In genomic region chr1:2184531-2184930, GRCh38 we compare ENCODE assay signal across 24 cellular contexts. TPM values are rescaled to one million over a fixed set of nuclear protein-coding genes. Genes with fewer than 3 reads are reported as not detected.
DNase-seq lines count a peak whose midpoint lies in the region; ATAC-seq, FAIRE-seq and TF ChIP-seq lines count a peak whose summit lies in the region.
"Had no signal": no experiment of that assay in that cellular context is flagged by ENCODE, and none has a peak within 500 bp of the region (broad histone marks: within the 10 kb centered on the region; RNA-seq: fewer than 3 reads in every experiment).

No MANE protein-coding gene starts in this region.

- no peak overlapping the region for H2AFZ ChIP-seq in H1 (ENCODE audit: low read length)
- no peak overlapping the region for H2AFZ ChIP-seq in neural progenitor cell (replicated peaks)

- H3K4ac ChIP-seq in H1 (replicated peaks; ENCODE audit: insufficient read length, low read depth, low read length), result no peak overlapping the region

- H3K27ac Mint-ChIP-seq in neural progenitor cell (peak overlapping the region; percentile 32), type B pancreatic cell (no peak overlapping the region)
- H3K27ac Mint-ChIP-seq: CD4-positive, alpha-beta T cell; CD8-positive, alpha-beta T cell had no signal

- in situ Hi-C loops in Panc1 (cut with HindIII; ENCODE audit: low pct_unique_long_range_greater_than_20kb, low sequenced_read_pairs), result no loop called here

- TF ChIP-seq RAD21 in H1 (IDR thresholded peaks at IDR 0.05 in 1 of 2, conservative IDR thresholded peaks at IDR 0.05 in 1 of 2; ENCODE audit: low read depth in 2 of 2, low read length in 2 of 2), result no peak

- H3K27ac ChIP-seq in A673 (ENCODE audit: low read depth, low read length, poor library complexity, severe bottlenecking) (no peak overlapping the region), Panc1 (ENCODE audit: low read length) (no peak overlapping the region), H1 (ENCODE audit: low read depth, low read length) (no peak overlapping the region), neural progenitor cell (no peak overlapping the region)
- H3K27ac ChIP-seq: 22Rv1, A549, BLaER1 had no signal

- no peak overlapping the region for H3K4me3 Mint-ChIP-seq in neural progenitor cell
- H3K4me3 Mint-ChIP-seq in type B pancreatic cell, result no peak overlapping the region
- H3K4me3 Mint-ChIP-seq: CD14-positive monocyte; CD4-positive, alpha-beta T cell; CD8-positive, alpha-beta T cell had no signal

- peaks cover 0 to 10% of the 10 kb centered on the region in 2 experiments for H4K20me1 ChIP-seq in H1 (replicated peaks in 1 of 2; ENCODE audit: control insufficient read depth in 1 of 2, insufficient read depth in 2 of 2, low read length in 2 of 2)
- no peaks in the 10 kb centered on the region for H4K20me1 ChIP-seq in neural progenitor cell (ENCODE audit: low read depth)

- TSS peak; percentile 24 for BruUV-seq in A673 (replicated peaks; lab: Mats Ljungman, UMichigan)
- TSS peak; percentile 53 for BruUV-seq in Panc1 (replicated peaks; lab: Mats Ljungman, UMichigan)

- H3K27me3 Mint-ChIP-seq in neural progenitor cell (ENCODE audit: insufficient read depth, low read depth), result peaks cover 8% of the 10 kb centered on the region
- H3K27me3 Mint-ChIP-seq in type B pancreatic cell, result no peaks in the 10 kb centered on the region
- H3K27me3 Mint-ChIP-seq: CD4-positive, alpha-beta T cell had no signal

- peaks cover 2% of the 10 kb centered on the region; the same call in 1 of the 2 replicates for H3K23me2 ChIP-seq in H1 (ENCODE audit: low read depth, low read length)

- H3K4me3 ChIP-seq in A673 (ENCODE audit: low read depth, low read length, poor library complexity, severe bottlenecking), result no peak overlapping the region
- no peak overlapping the region for H3K4me3 ChIP-seq in Panc1 (ENCODE audit: low read depth in 2 of 2, low read length in 2 of 2)
- no peak overlapping the region for H3K4me3 ChIP-seq in H1 (ENCODE audit: extremely low read depth in 1 of 4, insufficient read depth in 2 of 4, low read depth in 3 of 4, low read length in 4 of 4)
- no peak overlapping the region for H3K4me3 ChIP-seq in neural progenitor cell
- H3K4me3 ChIP-seq: A549, BLaER1 had no signal

- no peak overlapping the region for H3K14ac ChIP-seq in H1 (ENCODE audit: insufficient read length)

- H3K9ac ChIP-seq in H1 (replicated peaks in 1 of 4; ENCODE audit: extremely low read depth in 1 of 4, low read depth in 3 of 4, low read length in 3 of 4), result no peak overlapping the region
- H3K9ac ChIP-seq in neural progenitor cell, result no peak overlapping the region
- H3K9ac ChIP-seq: BLaER1 had no signal

- no peaks in the 10 kb centered on the region for H3K9me3 Mint-ChIP-seq in neural progenitor cell
- H3K9me3 Mint-ChIP-seq in type B pancreatic cell, result no peaks in the 10 kb centered on the region
- H3K9me3 Mint-ChIP-seq: CD4-positive, alpha-beta T cell; CD8-positive, alpha-beta T cell had no signal

- H2BK5ac ChIP-seq in H1 (ENCODE audit: low read depth, low read length), result no peak overlapping the region

- H3K4me1 ChIP-seq in A673 (ENCODE audit: insufficient read depth, low read length, poor library complexity, severe bottlenecking), result peaks cover 6% of the 10 kb centered on the region
- no peaks in the 10 kb centered on the region; the same call in 1 of the 2 replicates for H3K4me1 ChIP-seq in Panc1 (ENCODE audit: control insufficient read depth, insufficient read depth, low read length)
- H3K4me1 ChIP-seq in H1 (replicated peaks in 1 of 4; ENCODE audit: control insufficient read depth in 3 of 4, insufficient read depth in 4 of 4, low read length in 3 of 4), result peaks cover 0 to 2% (median under 1%) of the 10 kb centered on the region in 4 experiments; a peak in 3 of 7 replicates
- H3K4me1 ChIP-seq in neural progenitor cell, result no peaks in the 10 kb centered on the region
- H3K4me1 ChIP-seq: A549, BE2C, Caco-2 had no signal

- no peak overlapping the region for H2BK12ac ChIP-seq in H1 (ENCODE audit: low read depth, low read length)

- H3K18ac ChIP-seq in H1 (ENCODE audit: extremely low read depth, low read length), result no peak overlapping the region

- H3K4me2 ChIP-seq in H1 (ENCODE audit: insufficient read depth in 1 of 2, low read depth in 2 of 2, low read length in 2 of 2) (no peak overlapping the region), neural progenitor cell (no peak overlapping the region)
- H3K4me2 ChIP-seq: A549, BLaER1 had no signal

- WGBS in H1 (ENCODE audit: extremely low coverage in 1 of 2, insufficient coverage in 1 of 2, insufficient read length in 1 of 2, insufficient replicate concordance in 2 of 2, low coverage in 1 of 2, low lambda C conversion rate in 2 of 2, missing lambda C conversion rate in 1 of 2), 2 experiments, result 94% methylated on average over 15 of the region's 18 CpGs; no CpG with 5 or more reads in 1 of the 2 experiments

- H4K5ac ChIP-seq in H1 (ENCODE audit: insufficient read length, low read depth, low read length), result no peak overlapping the region

- TF ChIP-seq EP300 in H1 (IDR thresholded peaks at IDR 0.05; ENCODE audit: borderline replicate concordance in 1 of 2, low read depth in 2 of 2, low read length in 2 of 2), result no peak

- CTCF ChIA-PET in A673 (lab: Charles Lee), result interaction anchor here (1.1 kb wide), 1 partner anchor 10 kb away, joined by 3 read pairs; no protein-coding TSS in a partner anchor
- CTCF ChIA-PET in Panc1 (lab: Charles Lee), result no interaction called here
- CTCF ChIA-PET in H1 (lab: Charles Lee; ENCODE audit: partially characterized antibody), result interaction anchor here (1.0 to 2.2 kb wide), 3 partner anchors 10 to 197 kb away, joined by 3 to 11 read pairs (median 6); no protein-coding TSS in a partner anchor

- H3F3A ChIP-seq in neural progenitor cell (ENCODE audit: low read depth), result peaks cover 6% of the 10 kb centered on the region

- H3K79me2 ChIP-seq in H1 (ENCODE audit: control insufficient read depth in 1 of 2, insufficient read depth in 2 of 2, low read length in 2 of 2), result no peaks in the 10 kb centered on the region
- H3K79me2 ChIP-seq in neural progenitor cell (ENCODE audit: low read depth), result no peaks in the 10 kb centered on the region

- H4K91ac ChIP-seq in H1 (replicated peaks; ENCODE audit: insufficient read length, low read length), result no peak overlapping the region

- H4K8ac ChIP-seq in H1 (ENCODE audit: extremely low read depth, insufficient read depth, low read length), result peak overlapping the region; percentile 51; the same call in 1 of the 2 replicates

- H3K36me3 ChIP-seq in A673 (ENCODE audit: insufficient read depth, low read length, poor library complexity, severe bottlenecking) (peaks cover 4% of the 10 kb centered on the region), Panc1 (ENCODE audit: control insufficient read depth, insufficient read depth, low read length) (no peaks in the 10 kb centered on the region), H1 (ENCODE audit: control insufficient read depth in 2 of 4, insufficient read depth in 4 of 4, low read length in 3 of 4) (peaks cover 0 to 11% (median 9%) of the 10 kb centered on the region in 4 experiments; a peak in 5 of 8 replicates), neural progenitor cell (no peaks in the 10 kb centered on the region)
- H3K36me3 ChIP-seq: BE2C had no signal

- no peak overlapping the region for H2BK120ac ChIP-seq in H1 (replicated peaks; ENCODE audit: low read depth, low read length)

- H3K4me1 Mint-ChIP-seq in neural progenitor cell, result peaks cover 10% of the 10 kb centered on the region
- peaks cover 2% of the 10 kb centered on the region for H3K4me1 Mint-ChIP-seq in type B pancreatic cell (ENCODE audit: unreplicated experiment)

- ATAC-seq in Panc1, result no peak
- ATAC-seq in HG02970 (IDR thresholded peaks at IDR 0.05; ENCODE audit: low FRiP score, unreplicated experiment), result no peak
- ATAC-seq in HG02840 (IDR thresholded peaks at IDR 0.05; ENCODE audit: low FRiP score, unreplicated experiment), result no peak
- ATAC-seq: A549; CD8-positive, alpha-beta T cell had no signal

- H2BK20ac ChIP-seq in H1 (ENCODE audit: low read length), result no peak overlapping the region

- no peaks in the 10 kb centered on the region for H3K79me1 ChIP-seq in H1 (ENCODE audit: low read depth, low read length)

- no peak for DNase-seq in A673 (ENCODE audit: low spot score)
- DNase-seq in Panc1 (ENCODE audit: low read depth, low spot score), result no peak
- DNase-seq in H1 (ENCODE audit: low read depth in 1 of 2, low spot score in 2 of 2), result no peak
- no peak for DNase-seq in neural progenitor cell (ENCODE audit: low spot score)
- no peak for DNase-seq in type B pancreatic cell (ENCODE audit: extremely low spot score, unreplicated experiment)
- DNase-seq in stimulated activated CD8-positive, alpha-beta memory T cell treated with anti-CD3 and anti-CD28 coated beads, Interleukin-4, amount 100 ng/mL, for 48 hours, result no peak
- DNase-seq: ACHN; BE2C; Caco-2; Calu3; CD4-positive, alpha-beta T cell; CD8-positive, alpha-beta T cell; DMS79 treated with DMSO at 0.1 percent for 48 hours; GF-D8 had no signal

- no peaks in the 10 kb centered on the region for H3K27me3 ChIP-seq in A673 (replicated peaks; ENCODE audit: insufficient read depth, low read depth, low read length, poor library complexity)
- H3K27me3 ChIP-seq in Panc1 (ENCODE audit: control insufficient read depth, insufficient read depth, low read length), result no peaks in the 10 kb centered on the region
- no peaks in the 10 kb centered on the region for H3K27me3 ChIP-seq in H1 (replicated peaks in 1 of 4; ENCODE audit: control insufficient read depth in 3 of 4, extremely low read depth in 1 of 4, insufficient read depth in 3 of 4, low read length in 3 of 4)
- no peaks in the 10 kb centered on the region for H3K27me3 ChIP-seq in neural progenitor cell
- H3K27me3 ChIP-seq: BE2C, BLaER1 had no signal

- FAIRE-seq in H1 (lab: Jason Lieb, UNC), result no peak
- FAIRE-seq: A549, D721Med, G401.6, GM12891, GM19239 had no signal

- no peak for TF ChIP-seq CTCF in A673 (conservative IDR thresholded peaks at IDR 0.05; ENCODE audit: low read depth, low read length)
- no peak for TF ChIP-seq CTCF in Panc1 (IDR thresholded peaks at IDR 0.05)
- TF ChIP-seq CTCF in H1 (IDR thresholded peaks at IDR 0.05; ENCODE audit: control extremely low read depth in 1 of 3, insufficient read depth in 1 of 3, low read depth in 1 of 3, low read length in 3 of 3), result no peak
- no peak for TF ChIP-seq CTCF in neural progenitor cell (IDR thresholded peaks at IDR 0.05)
- TF ChIP-seq CTCF in type B pancreatic cell (conservative IDR thresholded peaks at IDR 0.05), result no peak

- no peak overlapping the region for H3K56ac ChIP-seq in H1 (replicated peaks; ENCODE audit: insufficient read length, low read depth, low read length)

- no peak for TF ChIP-seq POLR2A in H1 (IDR thresholded peaks at IDR 0.05; ENCODE audit: control extremely low read depth in 1 of 2, low read depth in 2 of 2, low read length in 2 of 2)

- H2BK15ac ChIP-seq in H1 (ENCODE audit: low read length), result no peak overlapping the region

- H3K36me3 Mint-ChIP-seq in neural progenitor cell (peaks cover 10% of the 10 kb centered on the region), type B pancreatic cell (peaks cover 6% of the 10 kb centered on the region)

- POLR2A ChIA-PET in A673 (lab: Charles Lee; ENCODE audit: low non-redundant PET), result no interaction called here
- POLR2A ChIA-PET in Panc1 (lab: Charles Lee), result no interaction called here
- POLR2A ChIA-PET in H1 (lab: Charles Lee; ENCODE audit: partially characterized antibody), result no interaction called here

- H2AK5ac ChIP-seq in H1 (ENCODE audit: low read depth, low read length), result no peak overlapping the region

- no peaks in the 10 kb centered on the region for H3K9me3 ChIP-seq in A673 (ENCODE audit: low read depth, low read length, poor library complexity, severe bottlenecking)
- no peaks in the 10 kb centered on the region for H3K9me3 ChIP-seq in Panc1 (ENCODE audit: control insufficient read depth, insufficient read depth, low read depth, low read length)
- H3K9me3 ChIP-seq in H1 (ENCODE audit: insufficient read depth in 2 of 2, low read depth in 1 of 2, low read length in 1 of 2), result no peaks in the 10 kb centered on the region
- H3K9me3 ChIP-seq in neural progenitor cell (ENCODE audit: low read depth), result no peaks in the 10 kb centered on the region
- H3K9me3 ChIP-seq: A549, BE2C, BLaER1, Caco-2 had no signal

- intact Hi-C loops in A673 (cut with micrococcal nuclease; ENCODE audit: unreplicated experiment) (no loop called here), Panc1 (cut with micrococcal nuclease; ENCODE audit: unreplicated experiment) (no loop called here)

- no peak overlapping the region for H3K23ac ChIP-seq in H1 (ENCODE audit: insufficient read length)

RNA-seq across cellular contexts. Expression of gene FAAP20, which starts 10.0 kb away (rescaled TPM):
- total RNA-seq in A673 (2021), result 114 and 119 TPM in 2 replicates
- 177 TPM for total RNA-seq in Panc1 (2021; ENCODE audit: unreplicated experiment)
- polyA plus RNA-seq in Panc1 (2012; ENCODE audit: insufficient read length), result 197 TPM
- 99.8 and 103 TPM in 2 replicates for total RNA-seq in H1 (2021; fragmentation: NEBNext Ultra II Directional; extraction: Animal tissue kit (Norgen Biotek cat#: 25700))
- polyA plus RNA-seq in H1 (2011; rRNA removed), result 58.4 and 106 TPM in 2 replicates
- polyA plus RNA-seq in H1 (2011; cell fraction: cytosol; rRNA removed), result 49.4 TPM
- 69.8 TPM for polyA plus RNA-seq in H1 (2011; cell fraction: nucleus; rRNA removed)
- 51.1 to 69.6 TPM (median 60.7 TPM) in 4 replicates for polyA plus RNA-seq in H1 (2012, experiment 1 of 2)
- polyA plus RNA-seq in H1 (2012, experiment 2 of 2), result 65.5 TPM
- polyA plus RNA-seq in H1 (2013, experiment 1 of 2), result 95.7 TPM
- 90.2 TPM for polyA plus RNA-seq in H1 (2013, experiment 2 of 2)
- polyA minus RNA-seq in H1 (2011; rRNA and poly(A)+ RNA removed), result 5.5 and 6.4 TPM in 2 replicates
- polyA minus RNA-seq in H1 (2011; cell fraction: cytosol; rRNA and poly(A)+ RNA removed), result 32.8 TPM
- polyA minus RNA-seq in H1 (2011; cell fraction: nucleus; rRNA and poly(A)+ RNA removed), result 18.1 TPM
- 11.3 and 68.2 TPM in 2 replicates for total RNA-seq in neural progenitor cell (ENCODE audit: low replicate concordance)
- 45.8 and 73.8 TPM in 2 replicates for total RNA-seq in type B pancreatic cell (ENCODE audit: low replicate concordance)

RNA-seq across cellular contexts. Expression of gene SKI, which starts 43.6 kb away (rescaled TPM):
- 84.9 and 88.1 TPM in 2 replicates for total RNA-seq in A673 (2021)
- total RNA-seq in Panc1 (2021; ENCODE audit: unreplicated experiment), result 63.2 TPM
- polyA plus RNA-seq in Panc1 (2012; ENCODE audit: insufficient read length), result 35.0 TPM
- 80.2 and 87.6 TPM in 2 replicates for total RNA-seq in H1 (2021; fragmentation: NEBNext Ultra II Directional; extraction: Animal tissue kit (Norgen Biotek cat#: 25700))
- polyA plus RNA-seq in H1 (2011; rRNA removed), result 8.3 and 14.5 TPM in 2 replicates
- polyA plus RNA-seq in H1 (2011; cell fraction: cytosol; rRNA removed), result 8.6 TPM
- polyA plus RNA-seq in H1 (2011; cell fraction: nucleus; rRNA removed), result 19.2 TPM
- polyA plus RNA-seq in H1 (2012, experiment 1 of 2), result 24.8 to 35.9 TPM (median 32.3 TPM) in 4 replicates
- polyA plus RNA-seq in H1 (2012, experiment 2 of 2), result 36.5 TPM
- 40.2 TPM for polyA plus RNA-seq in H1 (2013, experiment 1 of 2)
- polyA plus RNA-seq in H1 (2013, experiment 2 of 2), result 39.7 TPM
- 6.3 and 7.3 TPM in 2 replicates for polyA minus RNA-seq in H1 (2011; rRNA and poly(A)+ RNA removed)
- 30.0 TPM for polyA minus RNA-seq in H1 (2011; cell fraction: cytosol; rRNA and poly(A)+ RNA removed)
- 27.1 TPM for polyA minus RNA-seq in H1 (2011; cell fraction: nucleus; rRNA and poly(A)+ RNA removed)
- total RNA-seq in neural progenitor cell (ENCODE audit: low replicate concordance), result 7.4 and 15.7 TPM in 2 replicates
- total RNA-seq in type B pancreatic cell (ENCODE audit: low replicate concordance), result 52.7 and 55.7 TPM in 2 replicates
